In genomic region chr22:31623634-31624312, GRCh38 we compare ENCODE assay signal across 24 cellular contexts. TPM values are rescaled to one million over a fixed set of nuclear protein-coding genes. Genes with fewer than 3 reads are reported as not detected.
A peak's percentile ranks its signal among the peaks of the same experiment; 100 is the strongest.
DNase-seq lines count a peak whose midpoint lies in the region; ATAC-seq, FAIRE-seq and TF ChIP-seq lines count a peak whose summit lies in the region.
"Had no signal": no experiment of that assay in that cellular context is flagged by ENCODE, and none has a peak within 500 bp of the region (broad histone marks: within the 10 kb centered on the region; RNA-seq: fewer than 3 reads in every experiment).

No MANE protein-coding gene starts in this region.

- in situ Hi-C loops in K562 (cut with MboI): no loop called here

- H3K27me3 ChIP-seq in K562 (ENCODE audit: control insufficient read depth in 2 of 2, insufficient read depth in 2 of 2, low read length in 2 of 2) (no peaks in the 10 kb centered on the region), hepatocyte (no peaks in the 10 kb centered on the region)
- H3K27me3 ChIP-seq: adrenal gland, foreskin keratinocyte, sigmoid colon had no signal

- DNase-seq in activated naive CD4-positive, alpha-beta T cell treated with anti-CD3 and anti-CD28 coated beads, Interleukin-2, amount 50 U/mL, for 72 hours (ENCODE audit: low spot score in 2 of 2): no peak
- DNase-seq in activated naive CD4-positive, alpha-beta T cell treated with anti-CD3 and anti-CD28 coated beads, Interleukin-2, amount 50 U/mL, for 16 hours: no peak
- DNase-seq in K562 (ENCODE audit: extremely low read depth in 1 of 4, low spot score in 3 of 4) (no peak), memory B cell (ENCODE audit: low spot score in 2 of 2) (no peak), urothelium cell line (ENCODE audit: low spot score) (no peak), hepatocyte (ENCODE audit: low spot score) (no peak), COLO668 (lab: John Stamatoyannopoulos, UW; ENCODE audit: unreplicated experiment) (no peak)
- DNase-seq: activated CD8-positive, alpha-beta memory T cell treated with anti-CD3 and anti-CD28 coated beads, Interleukin-2, amount 10 ng/mL, durations not matched to agents 7 days and 5 days; DMS153; foreskin keratinocyte; GF-D8; kidney glomerular epithelial cell; mesendoderm; naive B cell; NCI-H2081 treated with DMSO at 0.1 percent for 48 hours; NCI-H526 treated with DMSO at 0.1 percent for 48 hours; sigmoid colon had no signal

- H3K4me3 Mint-ChIP-seq in memory B cell: no peak overlapping the region
- H3K4me3 Mint-ChIP-seq: activated CD8-positive, alpha-beta memory T cell treated with anti-CD3 and anti-CD28 coated beads, Interleukin-2, amount 10 ng/mL, durations not matched to agents 7 days and 5 days; naive B cell had no signal

- TF ChIP-seq CTCF in K562 (IDR thresholded peaks at IDR 0.05 in 2 of 3, conservative IDR thresholded peaks at IDR 0.05 in 1 of 3; ENCODE audit: insufficient read depth in 2 of 3, low read depth in 1 of 3, low read length in 3 of 3) (no peak), hepatocyte (IDR thresholded peaks at IDR 0.05; ENCODE audit: poor library complexity) (no peak)

- no peak for TF ChIP-seq RAD21 in K562 (CRISPR knock-in tag; conservative IDR thresholded peaks at IDR 0.05 in 1 of 2, IDR thresholded peaks at IDR 0.05 in 1 of 2)

- POLR2A ChIA-PET in K562 (lab: Yijun Ruan, JAX): interaction anchor here (0.5 to 0.9 kb wide), 5 partner anchors 20 to 201 kb away, joined by 3 read pairs; no protein-coding TSS in a partner anchor

- H3K4me2 ChIP-seq in K562 (ENCODE audit: insufficient read depth, low read length) (no peak overlapping the region), hepatocyte (no peak overlapping the region)

- 92% methylated on average over 15 of the region's 17 CpGs for WGBS in K562 (ENCODE audit: insufficient coverage, low coverage, missing lambda C conversion rate)
- WGBS in hepatocyte (ENCODE audit: low lambda C conversion rate, missing lambda C conversion rate): 96% methylated on average over 17 of the region's 17 CpGs

- no peaks in the 10 kb centered on the region for H3K9me3 Mint-ChIP-seq in activated naive CD4-positive, alpha-beta T cell treated with anti-CD3 and anti-CD28 coated beads, Interleukin-2, amount 50 U/mL, for 72 hours
- H3K9me3 Mint-ChIP-seq in memory B cell: no peaks in the 10 kb centered on the region
- H3K9me3 Mint-ChIP-seq: activated T-helper 2 cell treated with anti-CD3 and anti-CD28 coated beads, Interferon-gamma antibody, Interleukin-2, Interleukin-4, amounts not matched to agents 10 μg/mL and 5 μg/mL and 100 μg/mL, durations not matched to agents 14 hours and 24 hours and 36 hours; naive B cell had no signal

- peak overlapping the region in 1 of 2 experiments; percentile 65; a peak in 1 of 4 replicates for H3K9ac ChIP-seq in K562 (ENCODE audit: insufficient read depth in 1 of 2, low read depth in 2 of 2, low read length in 2 of 2)

- no peak for TF ChIP-seq POLR2A in K562 (conservative IDR thresholded peaks at IDR 0.05)

- H3K4me1 Mint-ChIP-seq in memory B cell: peaks cover 23% of the 10 kb centered on the region

- peak in 1 of 2 donors; percentile 3 for ATAC-seq in activated naive CD4-positive, alpha-beta T cell treated with anti-CD3 and anti-CD28 coated beads, Interleukin-2, amount 50 U/mL, for 72 hours
- no peak for ATAC-seq in K562
- no peak for ATAC-seq in memory B cell (ENCODE audit: low read depth)
- no peak for ATAC-seq in HG02798 (IDR thresholded peaks at IDR 0.05; ENCODE audit: poor library complexity, unreplicated experiment)
- ATAC-seq: activated CD4-positive, alpha-beta T cell treated with anti-CD3 and anti-CD28 coated beads for 36 hours; activated CD8-positive, alpha-beta memory T cell treated with anti-CD3 and anti-CD28 coated beads, Interleukin-2, amount 10 ng/mL, durations not matched to agents 7 days and 5 days; foreskin keratinocyte had no signal

- H3K79me2 ChIP-seq in K562 (ENCODE audit: control insufficient read depth, insufficient read depth, low read length): peaks cover 69% of the 10 kb centered on the region
- peaks cover 59% of the 10 kb centered on the region for H3K79me2 ChIP-seq in hepatocyte

- H3K4me3 ChIP-seq in K562 (no peak overlapping the region), hepatocyte (no peak overlapping the region)
- H3K4me3 ChIP-seq: adrenal gland, HAP-1, sigmoid colon, thoracic aorta had no signal

- peak overlapping the region; percentile 91 to 94 for H3K27ac Mint-ChIP-seq in activated naive CD4-positive, alpha-beta T cell treated with anti-CD3 and anti-CD28 coated beads, Interleukin-2, amount 50 U/mL, for 72 hours
- peak overlapping the region; percentile 31 for H3K27ac Mint-ChIP-seq in memory B cell

- peaks cover 41 to 68% of the 10 kb centered on the region in 2 experiments for H3K4me1 ChIP-seq in K562 (replicated peaks in 1 of 2; ENCODE audit: control insufficient read depth in 2 of 2, insufficient read depth in 2 of 2, low read length in 2 of 2)
- peaks cover 24% of the 10 kb centered on the region for H3K4me1 ChIP-seq in hepatocyte (ENCODE audit: insufficient read depth)
- H3K4me1 ChIP-seq: foreskin keratinocyte, HAP-1 had no signal

- CTCF ChIA-PET in K562 (lab: Yijun Ruan, JAX; ENCODE audit: low intra/inter-chr PET ratio): no interaction called here

- peaks cover 85% of the 10 kb centered on the region; the same call in 2 of the 3 replicates for H3K36me3 ChIP-seq in K562 (ENCODE audit: control insufficient read depth, insufficient read depth, low read length)
- H3K36me3 ChIP-seq in hepatocyte (replicated peaks; ENCODE audit: insufficient read depth, low read depth): no peaks in the 10 kb centered on the region

- H3K27ac ChIP-seq in K562 (ENCODE audit: extremely low read depth, low read depth, low read length): no peak overlapping the region
- no peak overlapping the region for H3K27ac ChIP-seq in hepatocyte
- H3K27ac ChIP-seq: foreskin keratinocyte, thoracic aorta had no signal

- H3K36me3 Mint-ChIP-seq in activated naive CD4-positive, alpha-beta T cell treated with anti-CD3 and anti-CD28 coated beads, Interleukin-2, amount 50 U/mL, for 72 hours: peaks cover 0 to 4% of the 10 kb centered on the region in 2 donors
- H3K36me3 Mint-ChIP-seq in memory B cell: peaks cover 4% of the 10 kb centered on the region

- H3K9me3 ChIP-seq in K562 (replicated peaks; ENCODE audit: control insufficient read depth, insufficient read depth, low read depth, low read length) (no peaks in the 10 kb centered on the region), hepatocyte (ENCODE audit: low read depth) (no peaks in the 10 kb centered on the region)
- H3K9me3 ChIP-seq: adrenal gland, HAP-1, sigmoid colon, thoracic aorta had no signal

- H3K9me2 ChIP-seq in hepatocyte (replicated peaks; ENCODE audit: insufficient read depth): no peaks in the 10 kb centered on the region

- no peak for FAIRE-seq in K562 (lab: Jason Lieb, UNC)
- FAIRE-seq in urothelium cell line (lab: Jason Lieb, UNC): peak; percentile 17
- FAIRE-seq: bronchial epithelial cell had no signal

- H3K9me1 ChIP-seq in K562 (ENCODE audit: control insufficient read depth, insufficient read depth, low read length): peaks cover 3% of the 10 kb centered on the region

- intact Hi-C loops in K562 (cut with micrococcal nuclease): no loop called here

- no peaks in the 10 kb centered on the region for H3K27me3 Mint-ChIP-seq in memory B cell
- H3K27me3 Mint-ChIP-seq: activated CD4-positive, alpha-beta T cell treated with anti-CD3 and anti-CD28 coated beads for 36 hours; activated CD8-positive, alpha-beta memory T cell treated with anti-CD3 and anti-CD28 coated beads, Interleukin-2, amount 10 ng/mL, durations not matched to agents 7 days and 5 days; naive B cell had no signal

- no peak for TF ChIP-seq EP300 in K562 (IDR thresholded peaks at IDR 0.05; ENCODE audit: low read length)

- BruUV-seq in K562 (replicated peaks; lab: Mats Ljungman, UMichigan): no TSS peak

- H2AFZ ChIP-seq in K562 (ENCODE audit: low read depth, low read length): no peak overlapping the region
- no peak overlapping the region for H2AFZ ChIP-seq in hepatocyte

- no peaks in the 10 kb centered on the region; the same call in 1 of the 2 replicates for H4K20me1 ChIP-seq in K562 (replicated peaks; ENCODE audit: control insufficient read depth, insufficient read depth, low read length)
- peaks cover 40% of the 10 kb centered on the region for H4K20me1 ChIP-seq in hepatocyte (ENCODE audit: insufficient read depth, poor library complexity, severe bottlenecking)

TF ChIP-seq in K562, 482 proteins besides CTCF, POLR2A, EP300 and RAD21:
- TF ChIP-seq RBFOX2 (IDR thresholded peaks at IDR 0.05; ENCODE audit: low read depth, low read length): peak; percentile 55; the same call in 1 of the 2 replicates
- TF ChIP-seq POLR2G (IDR thresholded peaks at IDR 0.05; ENCODE audit: low read depth, low read length): peak; percentile 67
- TF ChIP-seq HMG20B (CRISPR knock-in tag; IDR thresholded peaks at IDR 0.05): no peak

RNA-seq across cellular contexts. Expression of gene PISD, which starts 38.2 kb away (rescaled TPM):
- total RNA-seq in activated naive CD4-positive, alpha-beta T cell treated with anti-CD3 and anti-CD28 coated beads, Interleukin-2, amount 50 U/mL, for 72 hours: 10 to 100 TPM; 36.8 to 41.9 TPM
- 37.5 and 84.0 TPM in 2 replicates for total RNA-seq in K562 (2011; cell fraction: chromatin; rRNA removed; ENCODE audit: low replicate concordance)
- 62.2 and 72.4 TPM in 2 replicates for total RNA-seq in K562 (2011; cell fraction: nucleolus; rRNA removed)
- 47.8 and 52.1 TPM in 2 replicates for total RNA-seq in K562 (2011; cell fraction: nucleoplasm; rRNA removed)
- total RNA-seq in K562 (2014; rRNA removed) (33.3 and 47.1 TPM in 2 replicates), K562 (2014; rRNA removed; fragmentation: Illumina TruSeq; extraction: Trizol) (20.2 and 24.5 TPM in 2 replicates), K562 (2015; rRNA removed; fragmentation: Illumina TruSeq; extraction: Trizol) (27.4 and 28.1 TPM in 2 replicates), K562 (2021) (56.8 and 63.1 TPM in 2 replicates), hepatocyte (46.2 and 54.7 TPM in 2 replicates)
- polyA plus RNA-seq in K562 (2011; rRNA removed) (29.1 and 44.3 TPM in 2 replicates), K562 (2014; fragmentation: Illumina TruSeq; extraction: Trizol) (42.6 and 48.5 TPM in 2 replicates), K562 (2014; fragmentation: Nextera tagmentation; extraction: Ambion mirVana) (10 to 100 TPM; 44.4 to 65.9 TPM), K562 (2014; rRNA removed) (36.6 and 44.9 TPM in 2 replicates), hepatocyte (62.9 and 64.0 TPM in 2 replicates)
- 48.2 and 59.1 TPM in 2 replicates for polyA plus RNA-seq in K562 (2011; cell fraction: cytosol; rRNA removed)
- 112 and 122 TPM in 2 replicates for polyA plus RNA-seq in K562 (2011; cell fraction: nucleus; rRNA removed)
- 31.9 and 36.1 TPM in 2 replicates for polyA plus RNA-seq in K562 (2012)
- polyA minus RNA-seq in K562 (2011; rRNA and poly(A)+ RNA removed): 14.8 and 17.3 TPM in 2 replicates
- 17.0 and 18.8 TPM in 2 replicates for polyA minus RNA-seq in K562 (2011; cell fraction: cytosol; rRNA and poly(A)+ RNA removed)
- 22.3 and 29.7 TPM in 2 replicates for polyA minus RNA-seq in K562 (2011; cell fraction: nucleus; rRNA and poly(A)+ RNA removed)
